7 cellular contexts compared by ENCODE assay signal in the genomic region with DNA sequence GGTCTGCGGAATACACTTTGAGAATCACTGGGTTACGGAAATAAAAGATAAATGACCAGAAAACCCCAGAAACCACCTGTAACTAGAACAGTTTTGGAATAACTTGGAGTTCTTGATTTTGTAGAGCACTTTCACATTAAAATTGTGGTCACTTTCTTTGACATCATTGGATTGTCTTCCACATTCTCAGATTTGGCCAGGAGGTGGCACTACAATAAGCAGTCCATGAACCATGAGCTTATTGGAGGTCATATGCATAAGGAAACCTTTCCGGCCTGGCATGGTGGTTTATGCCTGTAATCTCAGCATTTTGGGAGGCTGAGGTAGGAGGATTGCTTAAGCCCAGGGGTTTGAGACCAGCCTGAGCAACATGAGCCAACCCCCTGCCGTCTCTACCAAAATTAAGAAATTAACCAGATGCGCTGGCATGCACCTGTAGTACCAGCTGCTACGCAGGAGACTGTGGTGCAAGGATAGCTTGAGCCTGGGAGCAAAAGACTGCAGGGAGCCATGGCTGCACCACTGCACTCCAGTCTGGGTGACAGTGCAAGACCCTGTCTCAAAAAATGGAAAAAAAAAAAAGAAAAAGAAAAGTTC.
DNase-seq lines count a peak whose midpoint lies in the region; ATAC-seq and TF ChIP-seq lines count a peak whose summit lies in the region.

No MANE protein-coding gene starts in this region.

- H3K27ac ChIP-seq in Karpas-422 (ENCODE audit: low read length): no peak overlapping the region

- peak; percentile 64 for TF ChIP-seq CTCF in foreskin fibroblast (IDR thresholded peaks at IDR 0.05; ENCODE audit: low read depth, low read length)

- no peaks in the 10 kb centered on the region for H3K4me1 ChIP-seq in Karpas-422 (ENCODE audit: low read length)

- H3K4me2 ChIP-seq in Karpas-422 (ENCODE audit: low read depth, low read length, poor library complexity, severe bottlenecking): no peak overlapping the region

- H2AFZ ChIP-seq in Karpas-422 (ENCODE audit: low read length): no peak overlapping the region

- H3K9ac ChIP-seq in Karpas-422 (ENCODE audit: low read length): no peak overlapping the region

- no peaks in the 10 kb centered on the region for H3K9me2 ChIP-seq in Karpas-422 (replicated peaks; ENCODE audit: insufficient read depth, low read length)

- H3K36me3 ChIP-seq in Karpas-422 (ENCODE audit: insufficient read depth, low read length): no peaks in the 10 kb centered on the region

- peak; percentile 32 for DNase-seq in EL
- DNase-seq in Karpas-422: peak; percentile 82
- peak; percentile 17 to 24 for DNase-seq in activated CD4-positive, alpha-beta T cell treated with anti-CD3 and anti-CD28 coated beads, Interleukin-2, amount 50 U/mL, for 4 hours
- peak; percentile 14 to 47 for DNase-seq in foreskin fibroblast
- DNase-seq in smooth muscle cell of the brain vasculature (ENCODE audit: low read depth, low spot score): peak; percentile 1
- DNase-seq in OCI-M2 (lab: John Stamatoyannopoulos, UW; ENCODE audit: unreplicated experiment): no peak

- no peaks in the 10 kb centered on the region for H3K9me3 ChIP-seq in Karpas-422 (ENCODE audit: low read length)

- peak; percentile 79 for ATAC-seq in GM19351 (IDR thresholded peaks at IDR 0.05; ENCODE audit: unreplicated experiment)

- no peaks in the 10 kb centered on the region for H3K79me2 ChIP-seq in Karpas-422 (ENCODE audit: low read length)

- no peak overlapping the region for H3K4me3 ChIP-seq in Karpas-422 (ENCODE audit: low read length)
- H3K4me3 ChIP-seq in foreskin fibroblast (ENCODE audit: low read depth in 1 of 2, low read length in 2 of 2): no peak overlapping the region

- no peaks in the 10 kb centered on the region for H3K27me3 ChIP-seq in Karpas-422 (ENCODE audit: low read length)

- H4K20me1 ChIP-seq in Karpas-422 (ENCODE audit: insufficient read depth, low read depth, low read length): no peaks in the 10 kb centered on the region
